Comparison of ENCODE assay signal across 8 cellular contexts in the genomic region with DNA sequence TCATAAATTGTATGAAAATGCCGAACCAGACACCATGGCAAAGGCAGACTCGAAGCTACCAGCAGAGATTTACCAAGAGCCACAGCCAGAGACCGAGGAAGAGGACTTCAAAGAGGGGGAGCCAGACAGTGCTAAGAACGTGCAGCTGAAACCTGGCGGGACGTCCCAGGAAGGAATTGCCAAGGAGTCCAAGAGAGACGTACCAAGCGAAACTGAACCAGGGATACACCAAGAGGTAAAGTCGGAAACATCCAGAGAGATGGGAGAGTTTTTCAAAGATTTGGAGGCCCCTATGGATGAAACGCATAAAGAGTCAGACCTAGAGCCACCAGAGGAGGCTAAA. TPM values are rescaled to one million over a fixed set of nuclear protein-coding genes. Genes with fewer than 3 reads are reported as not detected.
DNase-seq lines count a peak whose midpoint lies in the region; ATAC-seq, FAIRE-seq and TF ChIP-seq lines count a peak whose summit lies in the region.

No MANE protein-coding gene starts in this region.

- peak overlapping the region; percentile 86 for H3K4me2 ChIP-seq in GM12878 (ENCODE audit: control insufficient read depth, insufficient read depth)

- no peak for TF ChIP-seq EP300 in GM12878 (IDR thresholded peaks at IDR 0.05; ENCODE audit: borderline replicate concordance in 1 of 2, control insufficient read depth in 1 of 2, low read depth in 2 of 2, low read length in 2 of 2)

- RAD21 ChIA-PET in GM12878 (lab: Charles Lee; ENCODE audit: unreplicated experiment), result interaction anchor here (0.7 to 1.8 kb wide), 9 partner anchors 13 to 231 kb away, joined by 3 to 21 read pairs (median 4); a partner anchor contains a TSS

- TF ChIP-seq POLR2A in GM12878 (IDR thresholded peaks at IDR 0.05; ENCODE audit: low read depth, low read length), result no peak
- TF ChIP-seq POLR2A in uterus (IDR thresholded peaks at IDR 0.05), result no peak

- WGBS in GM12878 (ENCODE audit: insufficient coverage, insufficient replicate concordance, low lambda C conversion rate, missing lambda C conversion rate), result 12% methylated on average over 10 of the region's 10 CpGs
- WGBS in liver, result 16% methylated on average over 10 of the region's 10 CpGs

- peaks cover 41% of the 10 kb centered on the region for H3K79me2 ChIP-seq in GM12878 (ENCODE audit: control insufficient read depth, insufficient read depth, low read length)

- peak; percentile 10 for DNase-seq in activated naive CD4-positive, alpha-beta T cell treated with anti-CD3 and anti-CD28 coated beads, Interleukin-2, amount 50 U/mL, for 16 hours
- DNase-seq in activated naive CD4-positive, alpha-beta T cell treated with Interleukin-2 at 50 U/mL for 16 hours, result no peak
- DNase-seq in GM12878 (ENCODE audit: low read depth, low spot score) (no peak), uterus (no peak)

- TF ChIP-seq RAD21 in GM12878 (IDR thresholded peaks at IDR 0.05; ENCODE audit: insufficient read depth, low read depth, low read length) (no peak), liver (IDR thresholded peaks at IDR 0.05) (no peak)

- H3K4me1 ChIP-seq in GM12878 (ENCODE audit: control insufficient read depth, insufficient read depth, low read length) (peaks cover 15% of the 10 kb centered on the region), liver (ENCODE audit: control insufficient read depth in 4 of 4, insufficient read depth in 4 of 4, low read length in 3 of 4) (peaks cover 0 to 14% (median 12%) of the 10 kb centered on the region in 4 donors), uterus (no peaks in the 10 kb centered on the region)

- in situ Hi-C loops in GM12878 (cut with MboI), result no loop called here

- H2AFZ ChIP-seq in GM12878 (ENCODE audit: control insufficient read depth, low read depth, low read length), result peak overlapping the region; percentile 99

- H3K36me3 ChIP-seq in GM12878 (ENCODE audit: control insufficient read depth in 2 of 2, insufficient read depth in 2 of 2, low read length in 1 of 2), result no peaks in the 10 kb centered on the region
- no peaks in the 10 kb centered on the region for H3K36me3 ChIP-seq in liver (ENCODE audit: control insufficient read depth in 4 of 4, insufficient read depth in 3 of 4, low read depth in 1 of 4, low read length in 3 of 4)
- H3K36me3 ChIP-seq in uterus, result no peaks in the 10 kb centered on the region

- POLR2A ChIA-PET in GM12878 (lab: Charles Lee), result interaction anchor here (0.5 to 1.4 kb wide), 6 partner anchors 11 to 227 kb away, joined by 3 to 7 read pairs (median 4); a partner anchor contains a TSS

- peak overlapping the region; percentile 83 for H3K4me3 ChIP-seq in GM12878
- H3K4me3 ChIP-seq in liver (ENCODE audit: low read depth in 1 of 3, low read length in 3 of 3), result peak overlapping the region; percentile 62 to 97 (median 93)
- H3K4me3 ChIP-seq in uterus, result peak overlapping the region; percentile 65 to 77

- CTCF ChIA-PET in GM12878 (lab: Yijun Ruan, JAX), result interaction anchor here (1.1 to 1.8 kb wide), 5 partner anchors 13 to 279 kb away, joined by 3 to 10 read pairs (median 9); a partner anchor contains a TSS

- no peak for FAIRE-seq in GM12878 (lab: Jason Lieb, UNC)

- H4K20me1 ChIP-seq in GM12878 (ENCODE audit: control insufficient read depth, insufficient read depth), result no peaks in the 10 kb centered on the region

- H3K27ac ChIP-seq in GM12878 (ENCODE audit: control insufficient read depth, insufficient read depth) (no peak overlapping the region; the same call in 1 of the 2 replicates), liver (ENCODE audit: low read depth in 1 of 2, low read length in 2 of 2) (no peak overlapping the region), uterus (peak overlapping the region in 1 of 2 donors; percentile 91)

- no peak for ATAC-seq in GM12878
- ATAC-seq in HG02840 (IDR thresholded peaks at IDR 0.05; ENCODE audit: low FRiP score, unreplicated experiment), result no peak
- ATAC-seq in HG02610 (IDR thresholded peaks at IDR 0.05; ENCODE audit: unreplicated experiment), result no peak
- no peak for ATAC-seq in GM21423 (IDR thresholded peaks at IDR 0.05; ENCODE audit: unreplicated experiment)

- intact Hi-C loops in GM12878 (cut with micrococcal nuclease; ENCODE audit: unreplicated experiment), result loop anchor here (2.0 kb wide), 1 partner anchor 81 kb away; a partner anchor contains a TSS
- intact Hi-C loops in uterus (cut with DNase I; ENCODE audit: low total_unique reads), result no loop called here

- H3K9ac ChIP-seq in GM12878 (ENCODE audit: control insufficient read depth, insufficient read depth, low read length) (peak overlapping the region; percentile 95; the same call in 1 of the 2 replicates), liver (ENCODE audit: low read depth in 1 of 2, low read length in 2 of 2) (no peak overlapping the region)

- H3K27me3 ChIP-seq in GM12878 (replicated peaks in 1 of 2; ENCODE audit: control insufficient read depth in 2 of 2, insufficient read depth in 2 of 2, low read length in 1 of 2), result no peaks in the 10 kb centered on the region
- H3K27me3 ChIP-seq in liver (ENCODE audit: control insufficient read depth in 4 of 4, insufficient read depth in 4 of 4, low read length in 3 of 4), result no peaks in the 10 kb centered on the region
- no peaks in the 10 kb centered on the region for H3K27me3 ChIP-seq in uterus

- no TSS peak for BruUV-seq in GM12878 (replicated peaks; lab: Mats Ljungman, UMichigan)

- H3K9me3 ChIP-seq in GM12878 (replicated peaks; ENCODE audit: control insufficient read depth, insufficient read depth, low read length) (no peaks in the 10 kb centered on the region), liver (ENCODE audit: control insufficient read depth in 4 of 4, low read length in 3 of 4) (no peaks in the 10 kb centered on the region), uterus (no peaks in the 10 kb centered on the region)

- SMC1A ChIA-PET in GM12878 (lab: Charles Lee; ENCODE audit: uncharacterized antibody, unreplicated experiment), result interaction anchor here (0.8 to 1.4 kb wide), 6 partner anchors 9 to 235 kb away, joined by 3 to 8 read pairs (median 4); no protein-coding TSS in a partner anchor

- TF ChIP-seq CTCF in GM12878 (IDR thresholded peaks at IDR 0.05 in 2 of 3, conservative IDR thresholded peaks at IDR 0.05 in 1 of 3; ENCODE audit: control insufficient read depth in 2 of 3, extremely low read depth in 1 of 3, insufficient read depth in 1 of 3, low read depth in 3 of 3, low read length in 3 of 3) (no peak), liver (IDR thresholded peaks at IDR 0.05; ENCODE audit: low read depth, low read length, missing input control) (no peak), uterus (IDR thresholded peaks at IDR 0.05) (no peak)

RNA-seq across cellular contexts. Expression of a gene that starts 0.3 kb away (rescaled TPM):
- total RNA-seq in GM12878 (2013; cell fraction: nucleolus; rRNA removed), result 0.37 and 0.81 TPM in 2 replicates
- total RNA-seq in GM12878 (2014; rRNA removed), result 0.27 and 0.96 TPM in 2 replicates
- total RNA-seq in GM12878 (2014; rRNA removed; fragmentation: Illumina TruSeq; extraction: Trizol), result 0.98 and 1.9 TPM in 2 replicates
- 0.74 and 1.1 TPM in 2 replicates for total RNA-seq in GM12878 (2021)
- polyA plus RNA-seq in GM12878 (2011; ENCODE audit: low read depth), result 0.14 TPM
- polyA plus RNA-seq in GM12878 (2011; rRNA removed), result 0.33 and 1.1 TPM in 2 replicates
- 0.07 and 0.95 TPM in 2 replicates for polyA plus RNA-seq in GM12878 (2011; cell fraction: cytosol; rRNA removed)
- polyA plus RNA-seq in GM12878 (2011; cell fraction: nucleus; rRNA removed), result 0.31 and 1.1 TPM in 2 replicates
- 0.17 and 0.22 TPM in 2 replicates for polyA plus RNA-seq in GM12878 (2012)
- polyA plus RNA-seq in GM12878 (2014; fragmentation: Illumina TruSeq; extraction: Trizol), result 0.78 and 1.1 TPM in 2 replicates
- polyA plus RNA-seq in GM12878 (2014; fragmentation: Nextera tagmentation; extraction: Ambion mirVana), result under 1 TPM; 0.63 to 0.93 TPM
- 0.38 and 2.0 TPM in 2 replicates for polyA plus RNA-seq in GM12878 (2014; rRNA removed)
- polyA plus RNA-seq in GM12878 (2016; fragmentation: Nextera tagmentation; extraction: Ambion mirVana), result 1 to 10 TPM; 1.2 to 1.5 TPM
- 0.15 and 0.31 TPM in 2 replicates for polyA minus RNA-seq in GM12878 (2011; rRNA and poly(A)+ RNA removed)
- polyA minus RNA-seq in GM12878 (2011; cell fraction: cytosol; rRNA and poly(A)+ RNA removed), result not detected in 2 replicates
- polyA minus RNA-seq in GM12878 (2011; cell fraction: nucleus; rRNA and poly(A)+ RNA removed), result 0.12 and 0.67 TPM in 2 replicates
- under 1 TPM; 0.19 to 0.50 TPM for total RNA-seq in liver
- under 1 TPM in 1 of 2 donors, not detected in 1; 0.10 TPM for polyA plus RNA-seq in liver
- 1 to 10 TPM in 1 of 4 donors, under 1 TPM in 2, not detected in 1; under 0.01 to 3.1 (median 0.55) TPM for total RNA-seq in uterus

RNA-seq across cellular contexts. Expression of a gene that starts 0.6 kb away (rescaled TPM):
- 37.1 and 39.6 TPM in 2 replicates for total RNA-seq in GM12878 (2013; cell fraction: nucleolus; rRNA removed)
- total RNA-seq in GM12878 (2014; rRNA removed), result 29.7 and 36.2 TPM in 2 replicates
- 34.2 and 35.8 TPM in 2 replicates for total RNA-seq in GM12878 (2014; rRNA removed; fragmentation: Illumina TruSeq; extraction: Trizol)
- 31.9 and 32.9 TPM in 2 replicates for total RNA-seq in GM12878 (2021)
- 9.5 TPM for polyA plus RNA-seq in GM12878 (2011; ENCODE audit: low read depth)
- 39.1 and 52.7 TPM in 2 replicates for polyA plus RNA-seq in GM12878 (2011; rRNA removed)
- polyA plus RNA-seq in GM12878 (2011; cell fraction: cytosol; rRNA removed), result 19.6 and 24.1 TPM in 2 replicates
- 20.5 and 22.3 TPM in 2 replicates for polyA plus RNA-seq in GM12878 (2011; cell fraction: nucleus; rRNA removed)
- polyA plus RNA-seq in GM12878 (2012), result 15.5 and 19.3 TPM in 2 replicates
- 33.0 and 39.6 TPM in 2 replicates for polyA plus RNA-seq in GM12878 (2014; fragmentation: Illumina TruSeq; extraction: Trizol)
- 1 to 10 TPM; 7.3 to 7.4 TPM for polyA plus RNA-seq in GM12878 (2014; fragmentation: Nextera tagmentation; extraction: Ambion mirVana)
- 21.1 and 22.5 TPM in 2 replicates for polyA plus RNA-seq in GM12878 (2014; rRNA removed)
- 10 to 100 TPM; 17.8 to 18.9 TPM for polyA plus RNA-seq in GM12878 (2016; fragmentation: Nextera tagmentation; extraction: Ambion mirVana)
- 38.9 and 47.5 TPM in 2 replicates for polyA minus RNA-seq in GM12878 (2011; rRNA and poly(A)+ RNA removed)
- polyA minus RNA-seq in GM12878 (2011; cell fraction: cytosol; rRNA and poly(A)+ RNA removed), result 13.6 and 15.0 TPM in 2 replicates
- polyA minus RNA-seq in GM12878 (2011; cell fraction: nucleus; rRNA and poly(A)+ RNA removed), result 8.2 and 11.9 TPM in 2 replicates
- total RNA-seq in liver, result 1 to 10 TPM; 6.9 TPM
- 1 to 10 TPM; 1.3 to 1.6 TPM for polyA plus RNA-seq in liver
- total RNA-seq in uterus, result 10 to 100 TPM in 2 of 4 donors, 1 to 10 TPM in 2; 4.4 to 16.6 (median 10.5) TPM

RNA-seq across cellular contexts. Expression of a gene that starts 45.9 kb away (rescaled TPM):
- 0.96 and 1.8 TPM in 2 replicates for total RNA-seq in GM12878 (2013; cell fraction: nucleolus; rRNA removed)
- 0.11 and 0.17 TPM in 2 replicates for total RNA-seq in GM12878 (2014; rRNA removed)
- 0.13 and 0.14 TPM in 2 replicates for total RNA-seq in GM12878 (2014; rRNA removed; fragmentation: Illumina TruSeq; extraction: Trizol)
- total RNA-seq in GM12878 (2021), result 0.21 and 0.45 TPM in 2 replicates
- not detected for polyA plus RNA-seq in GM12878 (2011; ENCODE audit: low read depth)
- 0.62 and 0.98 TPM in 2 replicates for polyA plus RNA-seq in GM12878 (2011; rRNA removed)
- 0.21 and 0.22 TPM in 2 replicates for polyA plus RNA-seq in GM12878 (2011; cell fraction: cytosol; rRNA removed)
- 0.92 and 1.4 TPM in 2 replicates for polyA plus RNA-seq in GM12878 (2011; cell fraction: nucleus; rRNA removed)
- 0.18 and 0.27 TPM in 2 replicates for polyA plus RNA-seq in GM12878 (2012)
- 0.21 and 0.22 TPM in 2 replicates for polyA plus RNA-seq in GM12878 (2014; fragmentation: Illumina TruSeq; extraction: Trizol)
- under 1 TPM; 0.07 to 0.14 TPM for polyA plus RNA-seq in GM12878 (2014; fragmentation: Nextera tagmentation; extraction: Ambion mirVana)
- polyA plus RNA-seq in GM12878 (2014; rRNA removed), result 0.10 TPM in 1 of 2 replicates, not detected in the other
- under 1 TPM; 0.06 to 0.13 TPM for polyA plus RNA-seq in GM12878 (2016; fragmentation: Nextera tagmentation; extraction: Ambion mirVana)
- polyA minus RNA-seq in GM12878 (2011; rRNA and poly(A)+ RNA removed), result 0.57 and 1.2 TPM in 2 replicates
- not detected in 2 replicates for polyA minus RNA-seq in GM12878 (2011; cell fraction: cytosol; rRNA and poly(A)+ RNA removed)
- 0.48 TPM in 2 replicates for polyA minus RNA-seq in GM12878 (2011; cell fraction: nucleus; rRNA and poly(A)+ RNA removed)
- under 1 TPM; 0.19 to 0.50 TPM for total RNA-seq in liver
- polyA plus RNA-seq in liver, result under 1 TPM; 0.06 to 0.42 TPM
- under 1 TPM in 2 of 4 donors, not detected in 2; 0.41 to 0.76 TPM for total RNA-seq in uterus

RNA-seq across cellular contexts. Expression of a gene that starts 56.6 kb away (rescaled TPM):
- total RNA-seq in GM12878 (2013; cell fraction: nucleolus; rRNA removed), result 32.4 and 38.8 TPM in 2 replicates
- total RNA-seq in GM12878 (2014; rRNA removed), result 33.4 and 38.7 TPM in 2 replicates
- 33.3 and 33.7 TPM in 2 replicates for total RNA-seq in GM12878 (2014; rRNA removed; fragmentation: Illumina TruSeq; extraction: Trizol)
- 24.9 and 26.9 TPM in 2 replicates for total RNA-seq in GM12878 (2021)
- 22.9 TPM for polyA plus RNA-seq in GM12878 (2011; ENCODE audit: low read depth)
- 8.6 and 21.4 TPM in 2 replicates for polyA plus RNA-seq in GM12878 (2011; rRNA removed)
- 35.3 and 40.0 TPM in 2 replicates for polyA plus RNA-seq in GM12878 (2011; cell fraction: cytosol; rRNA removed)
- 39.0 and 40.2 TPM in 2 replicates for polyA plus RNA-seq in GM12878 (2011; cell fraction: nucleus; rRNA removed)
- 29.7 and 34.8 TPM in 2 replicates for polyA plus RNA-seq in GM12878 (2012)
- 25.5 and 34.7 TPM in 2 replicates for polyA plus RNA-seq in GM12878 (2014; fragmentation: Illumina TruSeq; extraction: Trizol)
- polyA plus RNA-seq in GM12878 (2014; fragmentation: Nextera tagmentation; extraction: Ambion mirVana), result 10 to 100 TPM; 17.9 to 25.4 TPM
- polyA plus RNA-seq in GM12878 (2014; rRNA removed), result 28.3 and 30.5 TPM in 2 replicates
- polyA plus RNA-seq in GM12878 (2016; fragmentation: Nextera tagmentation; extraction: Ambion mirVana), result 10 to 100 TPM; 27.4 to 33.5 TPM
- polyA minus RNA-seq in GM12878 (2011; rRNA and poly(A)+ RNA removed), result 14.8 and 17.5 TPM in 2 replicates
- polyA minus RNA-seq in GM12878 (2011; cell fraction: cytosol; rRNA and poly(A)+ RNA removed), result 4.9 and 9.1 TPM in 2 replicates
- polyA minus RNA-seq in GM12878 (2011; cell fraction: nucleus; rRNA and poly(A)+ RNA removed), result 22.0 and 37.5 TPM in 2 replicates
- 100 to 1,000 TPM in 1 of 2 donors, 10 to 100 TPM in 1; 14.9 to 183 TPM for total RNA-seq in liver
- polyA plus RNA-seq in liver, result 10 to 100 TPM; 52.0 to 70.4 TPM
- 10 to 100 TPM in 2 of 4 donors, 1 to 10 TPM in 2; 1.8 to 24.4 (median 8.4) TPM for total RNA-seq in uterus

RNA-seq across cellular contexts. Expression of a gene that starts 56.8 kb away (rescaled TPM):
- total RNA-seq in GM12878 (2013; cell fraction: nucleolus; rRNA removed), result 22.8 and 23.0 TPM in 2 replicates
- total RNA-seq in GM12878 (2014; rRNA removed) (3.3 and 6.0 TPM in 2 replicates), GM12878 (2014; rRNA removed; fragmentation: Illumina TruSeq; extraction: Trizol) (4.9 and 5.3 TPM in 2 replicates), GM12878 (2021) (13.9 TPM in 2 replicates), liver (10 to 100 TPM in 1 of 2 donors, 1 to 10 TPM in 1; 5.3 to 13.1 TPM), uterus (10 to 100 TPM in 3 of 4 donors, 1 to 10 TPM in 1; 2.1 to 72.2 (median 27.9) TPM)
- polyA plus RNA-seq in GM12878 (2011; ENCODE audit: low read depth), result 3.8 TPM
- polyA plus RNA-seq in GM12878 (2011; rRNA removed) (8.8 and 11.2 TPM in 2 replicates), GM12878 (2014; fragmentation: Illumina TruSeq; extraction: Trizol) (5.3 and 10.6 TPM in 2 replicates), GM12878 (2014; fragmentation: Nextera tagmentation; extraction: Ambion mirVana) (under 1 TPM; 0.23 to 0.99 TPM), GM12878 (2014; rRNA removed) (7.0 and 9.7 TPM in 2 replicates), GM12878 (2016; fragmentation: Nextera tagmentation; extraction: Ambion mirVana) (1 to 10 TPM; 7.2 to 9.6 TPM), liver (1 to 10 TPM; 4.8 to 5.2 TPM)
- 7.8 and 9.5 TPM in 2 replicates for polyA plus RNA-seq in GM12878 (2011; cell fraction: cytosol; rRNA removed)
- polyA plus RNA-seq in GM12878 (2011; cell fraction: nucleus; rRNA removed), result 58.0 and 80.4 TPM in 2 replicates
- 3.5 and 5.2 TPM in 2 replicates for polyA plus RNA-seq in GM12878 (2012)
- 8.3 and 12.1 TPM in 2 replicates for polyA minus RNA-seq in GM12878 (2011; rRNA and poly(A)+ RNA removed)
- 4.5 and 6.9 TPM in 2 replicates for polyA minus RNA-seq in GM12878 (2011; cell fraction: cytosol; rRNA and poly(A)+ RNA removed)
- polyA minus RNA-seq in GM12878 (2011; cell fraction: nucleus; rRNA and poly(A)+ RNA removed), result 12.1 and 22.4 TPM in 2 replicates
